ENCODE assay signal across 36 cellular contexts in the genomic region with DNA sequence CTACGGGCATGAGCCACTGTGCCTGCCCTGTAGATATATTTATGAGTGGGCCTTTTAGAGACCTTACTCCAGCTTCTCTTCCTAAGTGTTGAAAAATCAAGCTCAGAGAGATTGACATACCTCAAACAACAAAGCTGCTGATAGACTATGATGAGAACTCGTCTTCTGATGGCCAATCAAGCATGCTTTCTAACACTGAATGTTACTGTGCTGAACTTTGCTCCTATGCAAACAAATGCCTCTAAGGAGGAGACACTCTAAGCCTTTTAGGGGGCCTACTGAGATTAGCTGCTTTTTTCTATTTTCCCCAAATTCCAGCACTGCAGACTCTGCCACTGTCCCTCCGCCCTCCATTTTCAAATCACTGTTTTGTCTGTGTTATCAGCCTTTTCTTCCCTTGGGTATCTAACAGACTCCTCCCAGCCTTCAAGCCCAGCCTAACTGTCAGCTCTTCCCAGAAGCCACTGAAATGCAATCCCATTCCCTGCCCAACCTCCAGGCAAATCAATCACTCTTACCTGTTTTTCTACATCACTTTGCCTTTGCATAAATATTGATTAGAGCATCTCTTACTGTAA. TPM values are rescaled to one million over a fixed set of nuclear protein-coding genes. Genes with fewer than 3 reads are reported as not detected.
"Had no signal": no experiment of that assay in that cellular context is flagged by ENCODE, and none has a peak within 500 bp of the region (broad histone marks: within the 10 kb centered on the region; RNA-seq: fewer than 3 reads in every experiment).

No MANE protein-coding gene starts in this region.

- H3K36me3 Mint-ChIP-seq: immature natural killer cell; naive B cell; natural killer cell treated with Interleukin-12 subunit alpha and Interleukin-12 subunit beta and Interleukin-15 and Interleukin-18, amount 100 ng/mL, for 72 hours; stimulated activated memory B cell treated with anti-CD40 and anti-IgM and Interleukin-4, amounts not matched to agents 10 μg/mL and 1 μg/mL and 100 μg/mL, for 72 hours; type B pancreatic cell had no signal

- H3K4me1 ChIP-seq: esophagus muscularis mucosa, gastroesophageal sphincter, heart left ventricle, lower lobe of right lung, prostate gland, right atrium auricular region, sigmoid colon, testis, tibial artery had no signal

- H3K4me1 Mint-ChIP-seq: immature natural killer cell; naive B cell; stimulated activated memory B cell treated with anti-CD40 and anti-IgM and Interleukin-4, amounts not matched to agents 10 μg/mL and 1 μg/mL and 100 μg/mL, for 72 hours had no signal

- DNase-seq: colonic mucosa; effector CD8-positive, alpha-beta T cell; foreskin keratinocyte; heart left ventricle; hippocampal formation; immature natural killer cell; islet precursor cell; kidney glomerular epithelial cell; left ventricle myocardium superior; lower lobe of right lung; naive B cell; nucleus accumbens; sigmoid colon; stimulated activated CD4-positive, alpha-beta T cell treated with anti-CD3 and anti-CD28 coated beads, Interleukin-2, amount 100 ng/mL, for 24 hours; stimulated activated CD4-positive, alpha-beta T cell treated with anti-CD3 and anti-CD28 coated beads, Interleukin-4, amount 100 ng/mL, for 4 hours; stimulated activated naive CD8-positive, alpha-beta T cell treated with anti-CD3 and anti-CD28 coated beads, Interleukin-15, Interleukin-2, amounts not matched to agents 100 U/mL and 50 U/mL, for 24 hours; substantia nigra; testis; tibial artery had no signal

- H3K27me3 Mint-ChIP-seq: dendritic cell treated with granulocyte-macrophage colony-stimulating factor and Interleukin-4, amounts not matched to agents 40 ng/mL and 50 ng/mL, for 4 days; type B pancreatic cell had no signal

- H3K9me3 Mint-ChIP-seq: dendritic cell treated with granulocyte-macrophage colony-stimulating factor and Interleukin-4, amounts not matched to agents 40 ng/mL and 50 ng/mL, for 4 days; immature natural killer cell; natural killer cell treated with Interleukin-12 subunit alpha and Interleukin-12 subunit beta and Interleukin-15 and Interleukin-18, amount 100 ng/mL, for 72 hours; neural crest cell; stimulated activated memory B cell treated with anti-CD40 and anti-IgM and Interleukin-4, amounts not matched to agents 10 μg/mL and 1 μg/mL and 100 μg/mL, for 72 hours; type B pancreatic cell had no signal

- H3K27ac Mint-ChIP-seq: dendritic cell treated with granulocyte-macrophage colony-stimulating factor and Interleukin-4, amounts not matched to agents 40 ng/mL and 50 ng/mL, for 4 days; immature natural killer cell; naive B cell; natural killer cell treated with Interleukin-12 subunit alpha and Interleukin-12 subunit beta and Interleukin-15 and Interleukin-18, amount 100 ng/mL, for 72 hours; stimulated activated memory B cell treated with anti-CD40 and anti-IgM and Interleukin-4, amounts not matched to agents 10 μg/mL and 1 μg/mL and 100 μg/mL, for 72 hours; type B pancreatic cell had no signal

- H3K27me3 ChIP-seq: colonic mucosa, esophagus muscularis mucosa, foreskin keratinocyte, gastroesophageal sphincter, heart left ventricle, right atrium auricular region, sigmoid colon, testis, tibial artery had no signal

- H3K36me3 ChIP-seq: colonic mucosa, esophagus muscularis mucosa, gastroesophageal sphincter, heart left ventricle, lower lobe of right lung, prostate gland, right atrium auricular region, sigmoid colon, tibial artery had no signal

- H3K4me3 ChIP-seq: colonic mucosa, esophagus muscularis mucosa, gastroesophageal sphincter, heart left ventricle, lower lobe of right lung, prostate gland, right atrium auricular region, sigmoid colon, testis, tibial artery had no signal

- ATAC-seq: foreskin keratinocyte; gastroesophageal sphincter; heart left ventricle; left ventricle myocardium superior; lower lobe of right lung; natural killer cell treated with Interleukin-12 subunit alpha and Interleukin-12 subunit beta and Interleukin-15 and Interleukin-18, amount 100 ng/mL, for 72 hours; stimulated activated memory B cell treated with anti-CD40 and anti-IgM and Interleukin-4, amounts not matched to agents 10 μg/mL and 1 μg/mL and 100 μg/mL, for 72 hours; stimulated activated naive CD8-positive, alpha-beta T cell treated with anti-CD3 and anti-CD28 coated beads, Interleukin-15, Interleukin-2, amounts not matched to agents 100 U/mL and 50 U/mL, for 24 hours had no signal

- H3K9me3 ChIP-seq: colonic mucosa, esophagus muscularis mucosa, gastroesophageal sphincter, lower lobe of right lung, prostate gland, right atrium auricular region, sigmoid colon, testis, tibial artery had no signal

- H3K4me3 Mint-ChIP-seq: dendritic cell treated with granulocyte-macrophage colony-stimulating factor and Interleukin-4, amounts not matched to agents 40 ng/mL and 50 ng/mL, for 4 days; immature natural killer cell; naive B cell; natural killer cell treated with Interleukin-12 subunit alpha and Interleukin-12 subunit beta and Interleukin-15 and Interleukin-18, amount 100 ng/mL, for 72 hours; neural crest cell; stimulated activated memory B cell treated with anti-CD40 and anti-IgM and Interleukin-4, amounts not matched to agents 10 μg/mL and 1 μg/mL and 100 μg/mL, for 72 hours; type B pancreatic cell had no signal

- H3K27ac ChIP-seq: colonic mucosa, esophagus muscularis mucosa, foreskin keratinocyte, gastroesophageal sphincter, heart left ventricle, lower lobe of right lung, prostate gland, right atrium auricular region, sigmoid colon, testis, tibial artery had no signal

RNA-seq across cellular contexts. Expression of a gene that starts 39.5 kb away (rescaled TPM):
- total RNA-seq: chondrocyte; colonic mucosa; endothelial cell of umbilical vein; epithelial cell of proximal tubule; esophagus muscularis mucosa; fibroblast of lung; foreskin keratinocyte; gastroesophageal sphincter; heart left ventricle; left ventricle myocardium superior; lower lobe of right lung; mononuclear cell; natural killer cell treated with Interleukin-12 subunit alpha and Interleukin-12 subunit beta and Interleukin-15 and Interleukin-18, amount 100 ng/mL, for 72 hours; neural crest cell; osteocyte; prostate gland; right atrium auricular region; sigmoid colon; skeletal muscle tissue; urinary bladder had no signal
- polyA plus RNA-seq: endothelial cell of umbilical vein, fibroblast of lung, foreskin keratinocyte, heart left ventricle, immature natural killer cell, sigmoid colon, urinary bladder had no signal
